In the genomic region with DNA sequence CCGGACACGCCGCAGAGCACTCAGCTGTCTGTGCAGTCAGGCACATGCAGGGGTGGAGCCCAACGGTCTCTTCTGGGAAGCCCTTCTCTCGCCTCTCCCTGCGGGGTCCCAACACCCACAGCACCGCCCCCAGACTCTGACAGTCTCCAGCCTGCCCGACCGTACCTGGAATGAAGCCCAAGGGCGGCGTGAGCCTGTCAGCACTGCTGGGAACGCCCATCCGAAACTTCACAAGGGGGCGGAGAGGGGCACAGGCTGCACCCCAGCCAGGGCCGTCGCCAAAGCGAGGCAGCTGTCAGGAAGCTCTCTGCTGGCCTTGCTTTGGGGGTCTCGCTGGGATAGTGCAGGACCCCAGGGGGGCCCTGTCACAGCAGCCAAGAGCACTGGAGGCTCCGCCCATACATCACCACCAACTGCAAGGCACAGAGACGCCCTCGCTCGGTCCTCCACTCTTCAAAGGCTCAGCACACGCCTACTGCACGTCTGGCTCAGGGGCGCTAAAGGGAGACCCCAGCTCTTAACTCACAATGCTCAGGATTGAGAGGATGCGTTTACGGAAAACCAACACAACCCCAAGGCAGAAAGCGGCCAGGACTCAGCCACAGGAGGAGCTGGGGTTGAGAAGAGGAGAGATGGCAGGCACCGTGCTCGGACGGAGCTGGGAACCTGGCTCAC, we compare ENCODE assay signal across 13 cellular contexts.
"Had no signal": no experiment of that assay in that cellular context is flagged by ENCODE, and none has a peak within 500 bp of the region (broad histone marks: within the 10 kb centered on the region; RNA-seq: fewer than 3 reads in every experiment).

No MANE protein-coding gene starts in this region.

- H3K4me2 ChIP-seq: hepatocyte had no signal

- DNase-seq: activated CD4-positive, alpha-beta T cell treated with anti-CD3 and anti-CD28 coated beads for 48 hours; activated CD8-positive, alpha-beta T cell treated with anti-CD3 and anti-CD28 coated beads, Interleukin-2, amount 10 ng/mL, durations not matched to agents 7 days and 5 days; activated naive CD8-positive, alpha-beta T cell treated with anti-CD3 and anti-CD28 coated beads for 36 hours; body of pancreas; central memory CD4-positive, alpha-beta T cell; colonic mucosa; mesendoderm; stimulated activated CD4-positive, alpha-beta T cell treated with anti-CD3 and anti-CD28 coated beads, Interleukin-12 subunit alpha, Interleukin-12 subunit beta, amount 100 ng/mL, for 4 hours; stimulated activated CD4-positive, alpha-beta T cell treated with anti-CD3 and anti-CD28 coated beads, Interleukin-2, amount 100 ng/mL, for 24 hours; T-helper 1 cell had no signal

- H3K9me3 ChIP-seq: body of pancreas, colonic mucosa, esophagus muscularis mucosa had no signal

- H3K79me2 ChIP-seq: hepatocyte had no signal

- H3K27ac ChIP-seq: body of pancreas, colonic mucosa, esophagus muscularis mucosa, hepatocyte had no signal

- H3K9me3 Mint-ChIP-seq: activated naive CD8-positive, alpha-beta T cell treated with anti-CD3 and anti-CD28 coated beads for 36 hours; nephron had no signal

- H3K27me3 Mint-ChIP-seq: activated naive CD8-positive, alpha-beta T cell treated with anti-CD3 and anti-CD28 coated beads for 36 hours had no signal

- H3K36me3 ChIP-seq: colonic mucosa had no signal

- H3K4me3 ChIP-seq: body of pancreas, colonic mucosa, esophagus muscularis mucosa, hepatocyte had no signal

- H3K4me3 Mint-ChIP-seq: activated CD8-positive, alpha-beta T cell treated with anti-CD3 and anti-CD28 coated beads, Interleukin-2, amount 10 ng/mL, durations not matched to agents 7 days and 5 days; activated naive CD8-positive, alpha-beta T cell treated with anti-CD3 and anti-CD28 coated beads for 36 hours; nephron had no signal

- H3K27ac Mint-ChIP-seq: activated CD8-positive, alpha-beta T cell treated with anti-CD3 and anti-CD28 coated beads, Interleukin-2, amount 10 ng/mL, durations not matched to agents 7 days and 5 days; activated naive CD8-positive, alpha-beta T cell treated with anti-CD3 and anti-CD28 coated beads for 36 hours; nephron had no signal

- H2AFZ ChIP-seq: hepatocyte had no signal

- H3K4me1 ChIP-seq: body of pancreas, colonic mucosa had no signal

- H3K27me3 ChIP-seq: body of pancreas, colonic mucosa, esophagus muscularis mucosa, hepatocyte had no signal

- H3K4me1 Mint-ChIP-seq: activated naive CD8-positive, alpha-beta T cell treated with anti-CD3 and anti-CD28 coated beads for 36 hours had no signal
